In the genomic region with DNA sequence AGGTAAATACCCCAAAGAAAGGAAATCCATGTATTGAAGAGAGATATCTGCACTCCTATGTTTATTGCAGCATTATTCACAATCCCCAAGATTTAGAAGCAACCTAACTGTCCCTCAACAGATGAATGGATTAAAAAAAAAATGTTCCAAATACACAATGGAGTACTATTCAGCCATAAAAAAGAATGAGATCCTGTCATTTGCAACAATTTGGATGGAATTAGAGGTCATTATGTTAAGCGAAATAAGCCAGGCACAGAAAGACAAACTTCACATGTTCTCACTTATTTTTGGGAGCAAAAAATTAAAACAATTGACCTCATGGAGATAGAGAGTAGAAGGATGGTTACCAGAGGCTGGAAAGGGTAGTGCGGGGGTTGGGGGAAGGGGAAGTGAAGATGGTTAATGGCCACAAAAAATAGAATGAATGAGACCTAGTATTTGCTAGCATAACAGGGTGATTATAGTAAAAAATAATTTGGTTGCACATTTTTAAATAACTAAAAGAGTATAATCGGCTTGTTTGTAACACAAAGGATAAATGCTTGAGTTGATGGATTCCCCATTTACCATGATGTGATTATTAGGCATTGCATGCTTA, we compare ENCODE assay signal across 9 cellular contexts. TPM values are rescaled to one million over a fixed set of nuclear protein-coding genes. Genes with fewer than 3 reads are reported as not detected.
DNase-seq lines count a peak whose midpoint lies in the region; ATAC-seq, FAIRE-seq and TF ChIP-seq lines count a peak whose summit lies in the region.
"Had no signal": no experiment of that assay in that cellular context is flagged by ENCODE, and none has a peak within 500 bp of the region (broad histone marks: within the 10 kb centered on the region; RNA-seq: fewer than 3 reads in every experiment).

No MANE protein-coding gene starts in this region.

- 96 to 97% methylated on average over 3 of the region's 3 CpGs for WGBS in thyroid gland, 2 donors

- TF ChIP-seq POLR2A in thyroid gland (IDR thresholded peaks at IDR 0.05) = no peak

- H3K9me3 Mint-ChIP-seq in CD4-positive, alpha-beta T cell = no peaks in the 10 kb centered on the region
- no peaks in the 10 kb centered on the region for H3K9me3 Mint-ChIP-seq in central memory CD8-positive, alpha-beta T cell
- H3K9me3 Mint-ChIP-seq in nephron = peaks cover 2% of the 10 kb centered on the region

- no peaks in the 10 kb centered on the region for H3K9me3 ChIP-seq in CD4-positive, alpha-beta T cell (ENCODE audit: control insufficient read depth, low read length)
- H3K9me3 ChIP-seq in MM.1S (replicated peaks; ENCODE audit: insufficient read depth, low read length) (no peaks in the 10 kb centered on the region), thyroid gland (no peaks in the 10 kb centered on the region)

- H3K4me3 ChIP-seq in MM.1S (ENCODE audit: low read length) = no peak overlapping the region
- H3K4me3 ChIP-seq in thyroid gland (replicated peaks in 1 of 3) = no peak overlapping the region

- H2AFZ ChIP-seq in MM.1S (ENCODE audit: low read length) = no peak overlapping the region

- no peak overlapping the region for H3K9ac ChIP-seq in MM.1S (ENCODE audit: low read length)

- DNase-seq in CD4-positive, alpha-beta T cell = no peak
- DNase-seq in MM.1S (no peak), thyroid gland (no peak), T-helper 1 cell (no peak), HTR-8/SVneo (ENCODE audit: insufficient read length, low spot score) (no peak)
- DNase-seq in central memory CD8-positive, alpha-beta T cell (ENCODE audit: low spot score in 2 of 2) = no peak

- peaks cover 12% of the 10 kb centered on the region for H3K4me1 Mint-ChIP-seq in CD4-positive, alpha-beta T cell (ENCODE audit: low read depth)
- peaks cover 15% of the 10 kb centered on the region for H3K4me1 Mint-ChIP-seq in central memory CD8-positive, alpha-beta T cell
- peaks cover 5% of the 10 kb centered on the region for H3K4me1 Mint-ChIP-seq in nephron

- no peaks in the 10 kb centered on the region for H3K27me3 ChIP-seq in CD4-positive, alpha-beta T cell (ENCODE audit: control insufficient read depth, insufficient read depth, low read length)
- H3K27me3 ChIP-seq in MM.1S (replicated peaks; ENCODE audit: insufficient read depth, low read length) = no peaks in the 10 kb centered on the region
- no peaks in the 10 kb centered on the region for H3K27me3 ChIP-seq in thyroid gland

- peak overlapping the region; percentile 64; the same call in 1 of the 2 replicates for H3K4me2 ChIP-seq in MM.1S (ENCODE audit: low read depth, low read length)

- no peaks in the 10 kb centered on the region for H3F3A ChIP-seq in MM.1S (ENCODE audit: insufficient read depth, low read length)

- no peak overlapping the region for H3K27ac ChIP-seq in CD4-positive, alpha-beta T cell (ENCODE audit: low read depth, low read length)
- no peak overlapping the region for H3K27ac ChIP-seq in MM.1S (ENCODE audit: low read length)
- peak overlapping the region in 1 of 3 donors; percentile 78 for H3K27ac ChIP-seq in thyroid gland
- H3K27ac ChIP-seq: epithelial cell of prostate had no signal

- no peaks in the 10 kb centered on the region for H4K20me1 ChIP-seq in MM.1S (ENCODE audit: insufficient read depth, low read length)

- no peaks in the 10 kb centered on the region for H3K9me2 ChIP-seq in MM.1S (replicated peaks; ENCODE audit: insufficient read depth, low read length)

- FAIRE-seq in HTR-8/SVneo (lab: Jason Lieb, UNC) = no peak

- CTCF ChIA-PET in CD4-positive, alpha-beta T cell (lab: Charles Lee) = interaction anchor here (0.6 to 1.9 kb wide), 6 partner anchors 10 to 161 kb away, joined by 3 to 20 read pairs (median 7); a partner anchor contains a TSS

- no peaks in the 10 kb centered on the region for H3K27me3 Mint-ChIP-seq in CD4-positive, alpha-beta T cell
- H3K27me3 Mint-ChIP-seq in central memory CD8-positive, alpha-beta T cell = no peaks in the 10 kb centered on the region
- no peaks in the 10 kb centered on the region for H3K27me3 Mint-ChIP-seq in nephron (ENCODE audit: low read depth)

- intact Hi-C loops in CD4-positive, alpha-beta T cell (cut with DNase I, micrococcal nuclease) = loop anchor here in 1 of 2 experiments (2.0 kb wide), 1 partner anchor 54 kb away; a partner anchor contains a TSS
- intact Hi-C loops in thyroid gland (cut with DNase I) = no loop called here

- no peaks in the 10 kb centered on the region for H3K36me3 Mint-ChIP-seq in CD4-positive, alpha-beta T cell (ENCODE audit: low read depth)
- peaks cover 3% of the 10 kb centered on the region for H3K36me3 Mint-ChIP-seq in central memory CD8-positive, alpha-beta T cell (ENCODE audit: insufficient read depth)
- no peaks in the 10 kb centered on the region for H3K36me3 Mint-ChIP-seq in nephron (ENCODE audit: low read depth)

- H3K79me2 ChIP-seq in MM.1S (ENCODE audit: low read length) = no peaks in the 10 kb centered on the region

- TF ChIP-seq CTCF in CD4-positive, alpha-beta T cell (IDR thresholded peaks at IDR 0.05) = no peak
- TF ChIP-seq CTCF in MM.1S (IDR thresholded peaks at IDR 0.05; ENCODE audit: low read length) = no peak
- TF ChIP-seq CTCF in nephron (IDR thresholded peaks at IDR 0.05; ENCODE audit: unreplicated experiment in 3 of 3) = no peak
- TF ChIP-seq CTCF in thyroid gland (IDR thresholded peaks at IDR 0.05) = no peak

- no peak overlapping the region for H3K27ac Mint-ChIP-seq in CD4-positive, alpha-beta T cell
- H3K27ac Mint-ChIP-seq in central memory CD8-positive, alpha-beta T cell (ENCODE audit: low read depth) = no peak overlapping the region
- peak overlapping the region in 1 of 3 experiments; percentile 35 for H3K27ac Mint-ChIP-seq in nephron

- no peak for ATAC-seq in CD4-positive, alpha-beta T cell (ENCODE audit: poor library complexity)
- no peak for ATAC-seq in central memory CD8-positive, alpha-beta T cell (replicated peaks; ENCODE audit: extremely low read depth, poor library complexity, severe bottlenecking)
- no peak for ATAC-seq in HG02981 (IDR thresholded peaks at IDR 0.05; ENCODE audit: unreplicated experiment)

- no peaks in the 10 kb centered on the region for H3K36me3 ChIP-seq in MM.1S (replicated peaks; ENCODE audit: insufficient read depth, low read length)
- no peaks in the 10 kb centered on the region for H3K36me3 ChIP-seq in thyroid gland

- no peaks in the 10 kb centered on the region for H3K4me1 ChIP-seq in MM.1S (ENCODE audit: low read length)
- peaks cover 0 to 4% of the 10 kb centered on the region in 2 donors for H3K4me1 ChIP-seq in thyroid gland

- peak overlapping the region; percentile 20 for H3K4me3 Mint-ChIP-seq in CD4-positive, alpha-beta T cell
- peak overlapping the region; percentile 42 for H3K4me3 Mint-ChIP-seq in central memory CD8-positive, alpha-beta T cell
- peak overlapping the region; percentile 42 to 65 (median 64) for H3K4me3 Mint-ChIP-seq in nephron

- POLR2A ChIA-PET in CD4-positive, alpha-beta T cell (lab: Charles Lee) = interaction anchor here (0.6 to 2.1 kb wide), 8 partner anchors 9 to 506 kb away, joined by 3 to 17 read pairs (median 5); a partner anchor contains a TSS

RNA-seq across cellular contexts. Expression of a gene that starts 9.7 kb away (rescaled TPM):
- total RNA-seq in CD4-positive, alpha-beta T cell = 1 to 10 TPM; 3.5 to 3.7 TPM
- total RNA-seq in thyroid gland = 1 to 10 TPM; 7.6 to 9.4 (median 8.7) TPM

RNA-seq across cellular contexts. Expression of a gene that starts 53.5 kb away (rescaled TPM):
- 1 to 10 TPM; 1.8 to 2.0 TPM for total RNA-seq in CD4-positive, alpha-beta T cell
- 1 to 10 TPM; 4.2 to 7.0 (median 5.0) TPM for total RNA-seq in thyroid gland

RNA-seq across cellular contexts. Expression of a gene that starts 56.9 kb away (rescaled TPM):
- total RNA-seq in CD4-positive, alpha-beta T cell = 10 to 100 TPM; 17.3 to 18.0 TPM
- total RNA-seq in thyroid gland = 10 to 100 TPM; 19.4 to 27.3 (median 23.9) TPM
